ENCODE assay signal across 22 cellular contexts in genomic region chr17:78825696-78826095, GRCh38. TPM values are rescaled to one million over a fixed set of nuclear protein-coding genes. Genes with fewer than 3 reads are reported as not detected.
DNase-seq lines count a peak whose midpoint lies in the region; ATAC-seq lines count a peak whose summit lies in the region.
"Had no signal": no experiment of that assay in that cellular context is flagged by ENCODE, and none has a peak within 500 bp of the region (broad histone marks: within the 10 kb centered on the region; RNA-seq: fewer than 3 reads in every experiment).

No MANE protein-coding gene starts in this region.

- H3K4me3 Mint-ChIP-seq in CD4-positive, alpha-beta memory T cell = no peak overlapping the region
- peak overlapping the region; percentile 36 for H3K4me3 Mint-ChIP-seq in T-helper 17 cell
- no peak overlapping the region for H3K4me3 Mint-ChIP-seq in dendritic cell treated with granulocyte-macrophage colony-stimulating factor and Interleukin-4, amounts not matched to agents 40 ng/mL and 50 ng/mL, for 4 days

- POLR2A ChIA-PET in CD4-positive, alpha-beta memory T cell (lab: Charles Lee; ENCODE audit: partially characterized antibody) = interaction anchor here (0.5 kb wide), 1 partner anchor 118 kb away, joined by 4 read pairs; no protein-coding TSS in a partner anchor

- DNase-seq in CD4-positive, alpha-beta memory T cell = peak in 1 of 5 donors; percentile 22
- no peak for DNase-seq in T-helper 17 cell
- DNase-seq in Karpas-422 = no peak
- no peak for DNase-seq in DMS 273 (lab: John Stamatoyannopoulos, UW; ENCODE audit: unreplicated experiment)
- no peak for DNase-seq in NCI-H1436 (lab: John Stamatoyannopoulos, UW)
- no peak for DNase-seq in anterior cingulate cortex (lab: John Stamatoyannopoulos, UW)
- DNase-seq: activated CD8-positive, alpha-beta memory T cell treated with anti-CD3 and anti-CD28 coated beads for 24 hours; activated effector memory CD4-positive, alpha-beta T cell treated with anti-CD3 and anti-CD28 coated beads, Interleukin-2, amount 50 U/mL, for 16 hours; head of caudate nucleus; KG1; left lung; NCI-H1930; NCI-H226; PC-3; stimulated activated CD4-positive, alpha-beta T cell treated with anti-CD3 and anti-CD28 coated beads, Interleukin-15, amount 100 ng/mL, for 24 hours; T-helper 2 cell had no signal

- H3K9ac ChIP-seq in BLaER1 (no peak overlapping the region), Karpas-422 (ENCODE audit: low read length) (no peak overlapping the region)

- H4K20me1 ChIP-seq in BLaER1 (peaks cover 93% of the 10 kb centered on the region), Karpas-422 (ENCODE audit: insufficient read depth, low read depth, low read length) (peaks cover 18% of the 10 kb centered on the region)

- peak overlapping the region; percentile 69 for H3K4me2 ChIP-seq in BLaER1
- no peak overlapping the region for H3K4me2 ChIP-seq in Karpas-422 (ENCODE audit: low read depth, low read length, poor library complexity, severe bottlenecking)

- CTCF ChIA-PET in CD4-positive, alpha-beta memory T cell (lab: Charles Lee; ENCODE audit: partially characterized antibody) = no interaction called here

- H3K27me3 ChIP-seq in BLaER1 (no peaks in the 10 kb centered on the region), Karpas-422 (ENCODE audit: low read length) (no peaks in the 10 kb centered on the region)
- H3K27me3 ChIP-seq in CD4-positive, alpha-beta memory T cell (ENCODE audit: insufficient read depth, low read length) = no peaks in the 10 kb centered on the region
- H3K27me3 ChIP-seq: ascending aorta, left lung, right atrium auricular region, SJSA1 had no signal

- intact Hi-C loops in CD4-positive, alpha-beta memory T cell (cut with micrococcal nuclease) = no loop called here
- intact Hi-C loops in dendritic cell treated with granulocyte-macrophage colony-stimulating factor and Interleukin-4, amounts not matched to agents 40 ng/mL and 50 ng/mL, for 4 days (cut with micrococcal nuclease) = no loop called here

- H3K4me1 ChIP-seq in BLaER1 (peaks cover 75% of the 10 kb centered on the region), Karpas-422 (ENCODE audit: low read length) (no peaks in the 10 kb centered on the region)
- peaks cover 4% of the 10 kb centered on the region for H3K4me1 ChIP-seq in CD4-positive, alpha-beta memory T cell (ENCODE audit: insufficient read depth, low read length)
- H3K4me1 ChIP-seq: ascending aorta, right atrium auricular region, SJSA1 had no signal

- no peaks in the 10 kb centered on the region for H3K9me2 ChIP-seq in Karpas-422 (replicated peaks; ENCODE audit: insufficient read depth, low read length)

- no peak overlapping the region for H3K4me3 ChIP-seq in BLaER1
- H3K4me3 ChIP-seq in CD4-positive, alpha-beta memory T cell (ENCODE audit: low read length in 2 of 2) = no peak overlapping the region
- H3K4me3 ChIP-seq in Karpas-422 (ENCODE audit: low read length) = no peak overlapping the region
- H3K4me3 ChIP-seq: ascending aorta, left lung, right atrium auricular region, SJSA1 had no signal

- H3K9me3 Mint-ChIP-seq in CD4-positive, alpha-beta memory T cell = no peaks in the 10 kb centered on the region
- no peaks in the 10 kb centered on the region for H3K9me3 Mint-ChIP-seq in dendritic cell treated with granulocyte-macrophage colony-stimulating factor and Interleukin-4, amounts not matched to agents 40 ng/mL and 50 ng/mL, for 4 days

- H3K27ac ChIP-seq in BLaER1 (no peak overlapping the region), Karpas-422 (ENCODE audit: low read length) (no peak overlapping the region)
- H3K27ac ChIP-seq in CD4-positive, alpha-beta memory T cell (ENCODE audit: low read depth, low read length) = no peak overlapping the region
- H3K27ac ChIP-seq: ascending aorta, SJSA1, VCaP had no signal

- no peak overlapping the region for H2AFZ ChIP-seq in Karpas-422 (ENCODE audit: low read length)

- H3K27ac Mint-ChIP-seq in CD4-positive, alpha-beta memory T cell = peak overlapping the region in 6 of 7 donors; percentile 63 to 92 (median 86)
- peak overlapping the region; percentile 93 for H3K27ac Mint-ChIP-seq in T-helper 17 cell
- peak overlapping the region; percentile 14 for H3K27ac Mint-ChIP-seq in dendritic cell treated with granulocyte-macrophage colony-stimulating factor and Interleukin-4, amounts not matched to agents 40 ng/mL and 50 ng/mL, for 4 days

- no peaks in the 10 kb centered on the region for H3K9me3 ChIP-seq in BLaER1
- H3K9me3 ChIP-seq in CD4-positive, alpha-beta memory T cell (ENCODE audit: control insufficient read depth in 1 of 2, low read length in 2 of 2) = no peaks in the 10 kb centered on the region
- H3K9me3 ChIP-seq in T-helper 17 cell (ENCODE audit: control insufficient read depth, low read length, poor library complexity, severe bottlenecking) = no peaks in the 10 kb centered on the region
- H3K9me3 ChIP-seq in Karpas-422 (ENCODE audit: low read length) = no peaks in the 10 kb centered on the region
- H3K9me3 ChIP-seq: ascending aorta, left lung, right atrium auricular region, SJSA1 had no signal

- H3K36me3 ChIP-seq in BLaER1 = peaks cover 92% of the 10 kb centered on the region
- H3K36me3 ChIP-seq in CD4-positive, alpha-beta memory T cell (ENCODE audit: insufficient read depth, low read length) = peaks cover 80% of the 10 kb centered on the region
- H3K36me3 ChIP-seq in Karpas-422 (ENCODE audit: insufficient read depth, low read length) = peaks cover 64% of the 10 kb centered on the region

- no peak for ATAC-seq in T-helper 17 cell
- ATAC-seq: PC-3 had no signal

- H3K4me1 Mint-ChIP-seq in CD4-positive, alpha-beta memory T cell = peaks cover 16 to 54% (median 41%) of the 10 kb centered on the region in 4 donors
- peaks cover 44% of the 10 kb centered on the region for H3K4me1 Mint-ChIP-seq in T-helper 17 cell
- H3K4me1 Mint-ChIP-seq in dendritic cell treated with granulocyte-macrophage colony-stimulating factor and Interleukin-4, amounts not matched to agents 40 ng/mL and 50 ng/mL, for 4 days (ENCODE audit: low read depth) = peaks cover 30% of the 10 kb centered on the region

- peaks cover 78 to 88% of the 10 kb centered on the region in 2 donors for H3K36me3 Mint-ChIP-seq in CD4-positive, alpha-beta memory T cell
- H3K36me3 Mint-ChIP-seq in T-helper 17 cell (ENCODE audit: low read depth) = peaks cover 27% of the 10 kb centered on the region
- peaks cover 93% of the 10 kb centered on the region for H3K36me3 Mint-ChIP-seq in dendritic cell treated with granulocyte-macrophage colony-stimulating factor and Interleukin-4, amounts not matched to agents 40 ng/mL and 50 ng/mL, for 4 days (ENCODE audit: low read depth)

- H3K79me2 ChIP-seq in Karpas-422 (ENCODE audit: low read length) = peaks cover 32% of the 10 kb centered on the region

- H3K27me3 Mint-ChIP-seq in CD4-positive, alpha-beta memory T cell = no peaks in the 10 kb centered on the region
- no peaks in the 10 kb centered on the region for H3K27me3 Mint-ChIP-seq in T-helper 17 cell
- H3K27me3 Mint-ChIP-seq in dendritic cell treated with granulocyte-macrophage colony-stimulating factor and Interleukin-4, amounts not matched to agents 40 ng/mL and 50 ng/mL, for 4 days = no peaks in the 10 kb centered on the region

RNA-seq across cellular contexts. Expression of gene USP36, which starts 14.9 kb away (rescaled TPM):
- total RNA-seq in CD4-positive, alpha-beta memory T cell = 100 to 1,000 TPM; 181 to 183 TPM
- 10 to 100 TPM; 35.4 to 55.1 TPM for polyA plus RNA-seq in CD4-positive, alpha-beta memory T cell
- total RNA-seq in T-helper 17 cell = 100 to 1,000 TPM; 418 to 474 TPM
- total RNA-seq in Karpas-422 (2014; rRNA removed; shearing (Covaris generic); ENCODE audit: low replicate concordance) = 28.4 and 29.6 TPM in 2 replicates

RNA-seq across cellular contexts. Expression of gene CYTH1, which starts 43.6 kb away (rescaled TPM):
- 100 to 1,000 TPM; 380 to 390 TPM for total RNA-seq in CD4-positive, alpha-beta memory T cell
- 100 to 1,000 TPM; 271 to 370 TPM for polyA plus RNA-seq in CD4-positive, alpha-beta memory T cell
- total RNA-seq in T-helper 17 cell = 100 to 1,000 TPM; 462 to 497 TPM
- total RNA-seq in Karpas-422 (2014; rRNA removed; shearing (Covaris generic); ENCODE audit: low replicate concordance) = 9.6 and 15.8 TPM in 2 replicates

Comparison
In these comparisons a context has a peak if more than half of its experiments do, and no peak if none do; other contexts are left out.
1. H3K27ac Mint-ChIP-seq: peak in every context shown above with its lines; median percentile 93 in T-helper 17 cell; 86 in CD4-positive, alpha-beta memory T cell; 14 in dendritic cell treated with granulocyte-macrophage colony-stimulating factor and Interleukin-4, amounts not matched to agents 40 ng/mL and 50 ng/mL, for 4 days.
2. RNA of gene CYTH1, which starts 43.6 kb away (total RNA-seq): 462 to 497 TPM in T-helper 17 cell and 380 to 390 TPM in CD4-positive, alpha-beta memory T cell; 9.6 to 15.8 TPM in Karpas-422; every median in the first group is over 10 times any median in the second.